In genomic region chr10:24665001-24665400, GRCh38 we compare ENCODE assay signal across 20 cellular contexts. TPM values are rescaled to one million over a fixed set of nuclear protein-coding genes. Genes with fewer than 3 reads are reported as not detected.
DNase-seq lines count a peak whose midpoint lies in the region; ATAC-seq and TF ChIP-seq lines count a peak whose summit lies in the region.
"Had no signal": no experiment of that assay in that cellular context is flagged by ENCODE, and none has a peak within 500 bp of the region (broad histone marks: within the 10 kb centered on the region; RNA-seq: fewer than 3 reads in every experiment).

No MANE protein-coding gene starts in this region.

- DNase-seq in DMS 273 (lab: John Stamatoyannopoulos, UW; ENCODE audit: unreplicated experiment), result peak; percentile 26
- DNase-seq in DMS 273 treated with DMSO at 0.1 percent for 48 hours (lab: John Stamatoyannopoulos, UW), result no peak
- peak; percentile 51 for DNase-seq in NCI-H446 treated with DMSO at 0.1 percent for 48 hours (lab: John Stamatoyannopoulos, UW)
- no peak for DNase-seq in chondrocyte (ENCODE audit: low spot score)
- peak; percentile 64 for DNase-seq in superior temporal gyrus (ENCODE audit: extremely low spot score)
- no peak for DNase-seq in amniotic stem cell (lab: John Stamatoyannopoulos, UW)
- no peak for DNase-seq in NCI-H2196 treated with DMSO at 0.1 percent for 48 hours (lab: John Stamatoyannopoulos, UW; ENCODE audit: unreplicated experiment)
- DNase-seq: ACHN; CD4-positive, CD25-positive, alpha-beta regulatory T cell; GDM1; Kasumi-1; NCI-H1092 treated with DMSO at 0.1 percent for 48 hours; NCI-H1436 treated with DMSO at 0.1 percent for 48 hours; NCI-H2029; NCI-H226; NCI-H526 treated with DMSO at 0.1 percent for 48 hours; PC-9 had no signal

- peak overlapping the region; percentile 9 for H3K27ac Mint-ChIP-seq in chondrocyte (ENCODE audit: unreplicated experiment)
- H3K27ac Mint-ChIP-seq: CD4-positive, CD25-positive, alpha-beta regulatory T cell had no signal

- peaks cover 8% of the 10 kb centered on the region for H3K4me1 Mint-ChIP-seq in chondrocyte (ENCODE audit: low read depth)

- no peak for TF ChIP-seq CTCF in chondrocyte (IDR thresholded peaks at IDR 0.05)

- no peak overlapping the region for H3K4me3 Mint-ChIP-seq in chondrocyte (ENCODE audit: unreplicated experiment)
- H3K4me3 Mint-ChIP-seq: CD4-positive, CD25-positive, alpha-beta regulatory T cell had no signal

- no peak for ATAC-seq in GM18868 (IDR thresholded peaks at IDR 0.05; ENCODE audit: unreplicated experiment)
- ATAC-seq: K562, Right ventricle myocardium inferior had no signal

- H3K36me3 Mint-ChIP-seq in chondrocyte (ENCODE audit: low read depth), result peaks cover 8% of the 10 kb centered on the region

- H3K27me3 Mint-ChIP-seq in chondrocyte (ENCODE audit: low read depth), result no peaks in the 10 kb centered on the region
- H3K27me3 Mint-ChIP-seq: CD4-positive, CD25-positive, alpha-beta regulatory T cell had no signal

- no peaks in the 10 kb centered on the region for H3K9me3 Mint-ChIP-seq in chondrocyte (ENCODE audit: low read depth)
- H3K9me3 Mint-ChIP-seq: CD4-positive, CD25-positive, alpha-beta regulatory T cell had no signal

RNA-seq across cellular contexts. Expression of gene ARHGAP21, which starts 58.7 kb away (rescaled TPM):
- total RNA-seq in chondrocyte, result 97.7 to 162 TPM (median 108 TPM) in 3 replicates

Comparison
In these comparisons a context has a peak if more than half of its experiments do, and no peak if none do; other contexts are left out.
1. DNase-seq: peak in DMS 273 (single experiment), NCI-H446 treated with DMSO at 0.1 percent for 48 hours (single experiment) and superior temporal gyrus (single experiment); none in DMS 273 treated with DMSO at 0.1 percent for 48 hours (single experiment), chondrocyte (single experiment), amniotic stem cell (single experiment) and NCI-H2196 treated with DMSO at 0.1 percent for 48 hours (single experiment).